8 cellular contexts compared by ENCODE assay signal in genomic region chr10:124612611-124613498, GRCh38.
DNase-seq lines count a peak whose midpoint lies in the region; ATAC-seq and TF ChIP-seq lines count a peak whose summit lies in the region.

No MANE protein-coding gene starts in this region.

- no peaks in the 10 kb centered on the region for H3K27me3 Mint-ChIP-seq in Calu3 (ENCODE audit: unreplicated experiment)
- H3K27me3 Mint-ChIP-seq in central memory CD8-positive, alpha-beta T cell: no peaks in the 10 kb centered on the region
- no peaks in the 10 kb centered on the region for H3K27me3 Mint-ChIP-seq in nephron progenitor cell (ENCODE audit: low read depth, poor library complexity)

- no peak overlapping the region for H3K4me3 ChIP-seq in smooth muscle cell

- H3K27me3 ChIP-seq in smooth muscle cell (ENCODE audit: low read depth): no peaks in the 10 kb centered on the region

- H3K9me3 ChIP-seq in smooth muscle cell (replicated peaks; ENCODE audit: low read depth): no peaks in the 10 kb centered on the region

- H3K36me3 ChIP-seq in smooth muscle cell (ENCODE audit: low read depth): no peaks in the 10 kb centered on the region

- no peak for TF ChIP-seq CTCF in Calu3 (IDR thresholded peaks at IDR 0.05; ENCODE audit: unreplicated experiment)
- no peak for TF ChIP-seq CTCF in nephron progenitor cell (IDR thresholded peaks at IDR 0.05)
- no peak for TF ChIP-seq CTCF in smooth muscle cell (IDR thresholded peaks at IDR 0.05; ENCODE audit: borderline replicate concordance, insufficient read depth, poor library complexity, severe bottlenecking)

- H3K4me1 ChIP-seq in smooth muscle cell (ENCODE audit: low read depth): no peaks in the 10 kb centered on the region

- no peaks in the 10 kb centered on the region for H3F3A ChIP-seq in smooth muscle cell (ENCODE audit: low read depth)

- H3K27ac Mint-ChIP-seq in Calu3 (ENCODE audit: unreplicated experiment): no peak overlapping the region
- peak overlapping the region; percentile 95 for H3K27ac Mint-ChIP-seq in central memory CD8-positive, alpha-beta T cell (ENCODE audit: low read depth)
- H3K27ac Mint-ChIP-seq in nephron progenitor cell: peak overlapping the region; percentile 96

- DNase-seq in Calu3 (peak; percentile 46), NCI-H2171 (lab: John Stamatoyannopoulos, UW) (peak; percentile 19), nephron progenitor cell (peak; percentile 44), RKO (ENCODE audit: low spot score) (no peak), smooth muscle cell (lab: John Stamatoyannopoulos, UW; ENCODE audit: unreplicated experiment) (no peak)
- no peak for DNase-seq in central memory CD8-positive, alpha-beta T cell (ENCODE audit: low spot score in 2 of 2)

- 63% methylated on average over 8 of the region's 18 CpGs for WGBS in smooth muscle cell (ENCODE audit: low lambda C conversion rate)

- H3K9me3 Mint-ChIP-seq in Calu3 (ENCODE audit: low read depth, unreplicated experiment): no peaks in the 10 kb centered on the region
- no peaks in the 10 kb centered on the region for H3K9me3 Mint-ChIP-seq in central memory CD8-positive, alpha-beta T cell
- H3K9me3 Mint-ChIP-seq in nephron progenitor cell: no peaks in the 10 kb centered on the region

- ATAC-seq in central memory CD8-positive, alpha-beta T cell (replicated peaks; ENCODE audit: extremely low read depth, poor library complexity, severe bottlenecking): peak; percentile 31
- ATAC-seq in GM21447 (IDR thresholded peaks at IDR 0.05; ENCODE audit: unreplicated experiment) (no peak), GM19395 (IDR thresholded peaks at IDR 0.05; ENCODE audit: unreplicated experiment) (no peak)

- no TSS peak for BruUV-seq in Calu3 (replicated peaks; lab: Mats Ljungman, UMichigan)

- no peak overlapping the region for H3K4me2 ChIP-seq in smooth muscle cell

- H3K4me3 Mint-ChIP-seq in Calu3 (ENCODE audit: low read depth, unreplicated experiment) (no peak overlapping the region), nephron progenitor cell (no peak overlapping the region)
- peak overlapping the region; percentile 75 for H3K4me3 Mint-ChIP-seq in central memory CD8-positive, alpha-beta T cell

- H3K4me1 Mint-ChIP-seq in Calu3 (ENCODE audit: low read depth, unreplicated experiment) (no peaks in the 10 kb centered on the region), nephron progenitor cell (peaks cover 48% of the 10 kb centered on the region)
- H3K4me1 Mint-ChIP-seq in central memory CD8-positive, alpha-beta T cell: peaks cover 54% of the 10 kb centered on the region

- no peaks in the 10 kb centered on the region for H4K20me1 ChIP-seq in smooth muscle cell (ENCODE audit: low read depth)

- CTCF ChIA-PET in Calu3 (lab: Charles Lee): no interaction called here

- intact Hi-C loops in Calu3 (cut with micrococcal nuclease; ENCODE audit: unreplicated experiment): loop anchor here (10.0 kb wide), 1 partner anchor 132 kb away; the partner anchor contains the start of gene FAM53B

- H2AFZ ChIP-seq in smooth muscle cell (ENCODE audit: low read depth): no peak overlapping the region

- H3K9ac ChIP-seq in smooth muscle cell (ENCODE audit: low read depth): no peak overlapping the region

- H3K36me3 Mint-ChIP-seq in Calu3 (ENCODE audit: insufficient read depth, unreplicated experiment): peaks cover 6% of the 10 kb centered on the region
- peaks cover 35% of the 10 kb centered on the region for H3K36me3 Mint-ChIP-seq in central memory CD8-positive, alpha-beta T cell (ENCODE audit: insufficient read depth)
- H3K36me3 Mint-ChIP-seq in nephron progenitor cell (ENCODE audit: low read depth): no peaks in the 10 kb centered on the region

- no peak overlapping the region for H3K27ac ChIP-seq in smooth muscle cell (ENCODE audit: low read depth)

- H3K79me2 ChIP-seq in smooth muscle cell (ENCODE audit: low read depth): no peaks in the 10 kb centered on the region

Comparison
In these comparisons a context has a peak if more than half of its experiments do, and no peak if none do; other contexts are left out.
1. DNase-seq: peak in Calu3 (single experiment), NCI-H2171 (single experiment) and nephron progenitor cell (single experiment); none in central memory CD8-positive, alpha-beta T cell (0 of 2), RKO (single experiment) and smooth muscle cell (single experiment).